ENCODE assay signal across 1 cellular context in the genomic region with DNA sequence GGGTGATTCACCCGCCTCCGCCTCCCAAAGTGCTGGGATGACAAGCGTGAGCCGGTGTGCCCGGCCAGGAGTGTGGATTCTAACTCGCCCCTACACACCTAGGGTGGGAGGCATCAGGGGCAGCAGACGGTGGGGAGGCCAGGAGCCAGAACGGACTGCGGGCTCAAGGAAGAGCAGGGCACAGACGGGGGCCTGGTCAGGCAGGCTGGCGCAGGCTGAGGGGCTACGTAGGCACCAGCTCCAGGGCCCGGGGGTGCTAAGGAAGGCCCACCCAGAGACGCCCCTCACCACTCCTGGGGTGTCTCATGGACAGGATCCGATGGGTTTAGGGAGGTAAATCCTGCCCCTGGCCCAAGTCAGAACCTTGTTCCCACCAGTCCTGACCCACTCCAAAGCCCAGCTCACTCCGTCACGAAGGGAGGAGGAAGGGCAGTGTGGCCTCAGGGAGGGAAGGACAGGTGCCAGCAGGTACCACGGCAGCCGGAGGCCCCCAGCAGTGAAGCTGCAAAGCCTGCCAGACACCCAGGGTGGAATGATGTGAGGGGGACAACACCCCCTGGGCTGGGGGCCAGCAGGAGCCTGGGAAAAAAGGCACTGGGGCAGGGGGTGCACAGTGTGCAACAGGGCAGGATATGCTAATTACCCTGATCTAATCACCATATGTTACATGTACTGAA.
TF ChIP-seq lines count a peak whose summit lies in the region.

No MANE protein-coding gene starts in this region.

TF ChIP-seq in WTC11, 78 proteins besides CTCF, POLR2A, EP300 and RAD21 (continued from another document):
- TF ChIP-seq, protein P1, sequence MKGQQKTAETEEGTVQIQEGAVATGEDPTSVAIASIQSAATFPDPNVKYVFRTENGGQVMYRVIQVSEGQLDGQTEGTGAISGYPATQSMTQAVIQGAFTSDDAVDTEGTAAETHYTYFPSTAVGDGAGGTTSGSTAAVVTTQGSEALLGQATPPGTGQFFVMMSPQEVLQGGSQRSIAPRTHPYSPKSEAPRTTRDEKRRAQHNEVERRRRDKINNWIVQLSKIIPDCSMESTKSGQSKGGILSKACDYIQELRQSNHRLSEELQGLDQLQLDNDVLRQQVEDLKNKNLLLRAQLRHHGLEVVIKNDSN (CRISPR knock-in tag; IDR thresholded peaks at IDR 0.05) = no peak
- TF ChIP-seq PRDM15 (CRISPR knock-in tag; IDR thresholded peaks at IDR 0.05) = no peak
